In the genomic region with DNA sequence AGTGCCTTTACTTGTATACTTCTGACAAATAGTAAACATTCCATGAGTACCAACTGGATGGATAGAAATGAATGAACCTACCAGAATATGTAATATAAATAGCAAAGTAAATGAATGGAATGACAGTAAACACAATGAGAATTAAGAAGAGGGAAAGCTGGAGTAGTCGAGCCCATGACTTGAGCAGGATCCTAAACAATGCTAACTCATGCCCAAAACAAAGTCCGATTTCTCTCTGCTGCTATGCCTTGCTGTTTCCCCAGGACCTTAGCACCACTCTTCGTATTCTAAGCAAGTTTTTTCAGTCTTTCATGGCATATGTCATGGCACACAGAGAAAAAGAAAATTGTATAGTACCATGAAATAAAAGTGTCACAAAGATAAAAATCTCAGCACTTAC, we compare ENCODE assay signal across 10 cellular contexts. TPM values are rescaled to one million over a fixed set of nuclear protein-coding genes. Genes with fewer than 3 reads are reported as not detected.
DNase-seq lines count a peak whose midpoint lies in the region; ATAC-seq and TF ChIP-seq lines count a peak whose summit lies in the region.
"Had no signal": no experiment of that assay in that cellular context is flagged by ENCODE, and none has a peak within 500 bp of the region (broad histone marks: within the 10 kb centered on the region; RNA-seq: fewer than 3 reads in every experiment).

No MANE protein-coding gene starts in this region.

- no peak for ATAC-seq in CD4-positive, CD25-positive, alpha-beta regulatory T cell (ENCODE audit: low read depth in 2 of 2)
- no peak for ATAC-seq in central memory CD8-positive, alpha-beta T cell (replicated peaks; ENCODE audit: extremely low read depth, poor library complexity, severe bottlenecking)
- no peak for ATAC-seq in HG02981 (IDR thresholded peaks at IDR 0.05; ENCODE audit: unreplicated experiment)
- ATAC-seq in HG02759 (IDR thresholded peaks at IDR 0.05; ENCODE audit: unreplicated experiment): no peak
- ATAC-seq: body of pancreas had no signal

- H3K9me3 ChIP-seq in CD4-positive, CD25-positive, alpha-beta regulatory T cell (ENCODE audit: control insufficient read depth in 2 of 2, low read length in 2 of 2): no peaks in the 10 kb centered on the region
- H3K9me3 ChIP-seq in KOPT-K1 (ENCODE audit: insufficient read depth, low read length, poor library complexity, severe bottlenecking): no peaks in the 10 kb centered on the region
- no peaks in the 10 kb centered on the region for H3K9me3 ChIP-seq in testis
- H3K9me3 ChIP-seq: body of pancreas had no signal

- H3K4me1 Mint-ChIP-seq in CD4-positive, CD25-positive, alpha-beta regulatory T cell: peaks cover 43 to 55% (median 46%) of the 10 kb centered on the region in 4 donors
- H3K4me1 Mint-ChIP-seq in central memory CD8-positive, alpha-beta T cell: peaks cover 54% of the 10 kb centered on the region
- H3K4me1 Mint-ChIP-seq in nephron progenitor cell: peaks cover 35% of the 10 kb centered on the region

- H3K36me3 ChIP-seq in CD4-positive, CD25-positive, alpha-beta regulatory T cell (ENCODE audit: control insufficient read depth, insufficient read depth, low read length): peaks cover 10% of the 10 kb centered on the region
- peaks cover 27% of the 10 kb centered on the region for H3K36me3 ChIP-seq in KOPT-K1 (ENCODE audit: insufficient read depth, low read length)
- H3K36me3 ChIP-seq in testis (ENCODE audit: low read depth, missing control alignments): no peaks in the 10 kb centered on the region

- TF ChIP-seq CTCF in nephron progenitor cell (IDR thresholded peaks at IDR 0.05) (no peak), testis (IDR thresholded peaks at IDR 0.05) (no peak)

- H3K36me3 Mint-ChIP-seq in CD4-positive, CD25-positive, alpha-beta regulatory T cell: peaks cover 16% of the 10 kb centered on the region
- H3K36me3 Mint-ChIP-seq in central memory CD8-positive, alpha-beta T cell (ENCODE audit: insufficient read depth): peaks cover 28% of the 10 kb centered on the region
- peaks cover 12% of the 10 kb centered on the region for H3K36me3 Mint-ChIP-seq in nephron progenitor cell (ENCODE audit: low read depth)

- H3K4me1 ChIP-seq in CD4-positive, CD25-positive, alpha-beta regulatory T cell (ENCODE audit: control insufficient read depth, insufficient read depth, low read length, poor library complexity, severe bottlenecking): peaks cover 39% of the 10 kb centered on the region
- H3K4me1 ChIP-seq in testis: peaks cover 13% of the 10 kb centered on the region

- H3K27me3 ChIP-seq in CD4-positive, CD25-positive, alpha-beta regulatory T cell (ENCODE audit: control insufficient read depth, insufficient read depth, low read length): no peaks in the 10 kb centered on the region
- no peaks in the 10 kb centered on the region for H3K27me3 ChIP-seq in testis
- H3K27me3 ChIP-seq: body of pancreas had no signal

- peak overlapping the region; percentile 87 to 94 (median 90) for H3K4me3 Mint-ChIP-seq in CD4-positive, CD25-positive, alpha-beta regulatory T cell
- peak overlapping the region; percentile 88 for H3K4me3 Mint-ChIP-seq in central memory CD8-positive, alpha-beta T cell
- peak overlapping the region; percentile 92 for H3K4me3 Mint-ChIP-seq in nephron progenitor cell

- H3K27ac ChIP-seq in CD4-positive, CD25-positive, alpha-beta regulatory T cell (ENCODE audit: insufficient read depth, low read length, poor library complexity, severe bottlenecking): peak overlapping the region; percentile 82
- peak overlapping the region; percentile 81 for H3K27ac ChIP-seq in KOPT-K1 (ENCODE audit: low read depth, low read length, poor library complexity, severe bottlenecking)
- H3K27ac ChIP-seq in testis: no peak overlapping the region
- H3K27ac ChIP-seq: WERI-Rb-1 had no signal

- intact Hi-C loops in testis (cut with DNase I; ENCODE audit: low total_unique reads): loop anchor here (10.0 kb wide), 1 partner anchor 61 kb away; the partner anchor contains the start of genes NCBP1 and TSTD2

- peaks cover 0 to 2% (median 0%) of the 10 kb centered on the region in 7 donors for H3K9me3 Mint-ChIP-seq in CD4-positive, CD25-positive, alpha-beta regulatory T cell
- H3K9me3 Mint-ChIP-seq in central memory CD8-positive, alpha-beta T cell: no peaks in the 10 kb centered on the region
- H3K9me3 Mint-ChIP-seq in nephron progenitor cell: no peaks in the 10 kb centered on the region

- DNase-seq in CD4-positive, CD25-positive, alpha-beta regulatory T cell: no peak
- DNase-seq in central memory CD8-positive, alpha-beta T cell (ENCODE audit: low spot score in 2 of 2): no peak
- no peak for DNase-seq in nephron progenitor cell
- no peak for DNase-seq in T-helper 9 cell
- no peak for DNase-seq in testis
- DNase-seq: body of pancreas, WERI-Rb-1 had no signal

- H3K27me3 Mint-ChIP-seq in CD4-positive, CD25-positive, alpha-beta regulatory T cell: peaks cover 5% of the 10 kb centered on the region
- H3K27me3 Mint-ChIP-seq in central memory CD8-positive, alpha-beta T cell: peaks cover 4% of the 10 kb centered on the region
- H3K27me3 Mint-ChIP-seq in nephron progenitor cell (ENCODE audit: low read depth, poor library complexity): peaks cover 26% of the 10 kb centered on the region

- 49 to 56% methylated on average over 3 of the region's 3 CpGs for WGBS in testis, 2 donors

- peak overlapping the region; percentile 97 for H3K4me3 ChIP-seq in CD4-positive, CD25-positive, alpha-beta regulatory T cell (ENCODE audit: low read depth, low read length)
- no peak overlapping the region for H3K4me3 ChIP-seq in testis
- H3K4me3 ChIP-seq: body of pancreas had no signal

- TF ChIP-seq POLR2A in testis (IDR thresholded peaks at IDR 0.05): no peak

- H3K27ac Mint-ChIP-seq in CD4-positive, CD25-positive, alpha-beta regulatory T cell: peak overlapping the region; percentile 60 to 97 (median 88)
- H3K27ac Mint-ChIP-seq in central memory CD8-positive, alpha-beta T cell (ENCODE audit: low read depth): no peak overlapping the region
- H3K27ac Mint-ChIP-seq in nephron progenitor cell: no peak overlapping the region

RNA-seq across cellular contexts. Expression of gene XPA, which starts 1.8 kb away (rescaled TPM):
- total RNA-seq in CD4-positive, CD25-positive, alpha-beta regulatory T cell: 22.2 TPM
- polyA plus RNA-seq in CD4-positive, CD25-positive, alpha-beta regulatory T cell: 10 to 100 TPM; 21.8 to 28.9 (median 25.8) TPM
- 10 to 100 TPM; 10.6 TPM for total RNA-seq in testis
- polyA plus RNA-seq in testis (ENCODE audit: insufficient read depth, low read depth, low replicate concordance): 7.3 TPM

Comparison
In these comparisons a context has a peak if more than half of its experiments do, and no peak if none do; other contexts are left out.
1. H3K27ac ChIP-seq: peak in CD4-positive, CD25-positive, alpha-beta regulatory T cell (single experiment) and KOPT-K1 (single experiment); none in testis (0 of 2).
2. H3K27ac Mint-ChIP-seq: peak in CD4-positive, CD25-positive, alpha-beta regulatory T cell (3 of 3); none in central memory CD8-positive, alpha-beta T cell (single experiment) and nephron progenitor cell (single experiment).
3. Peak in every context shown above with its lines, with median percentiles within 50 percentile points of each other: H3K4me3 Mint-ChIP-seq.